8 cellular contexts compared by ENCODE assay signal in genomic region chr16:4200000-4200780, GRCh38. TPM values are rescaled to one million over a fixed set of nuclear protein-coding genes. Genes with fewer than 3 reads are reported as not detected.
DNase-seq lines count a peak whose midpoint lies in the region; ATAC-seq and TF ChIP-seq lines count a peak whose summit lies in the region.

No MANE protein-coding gene starts in this region.

- peaks cover 0 to 17% of the 10 kb centered on the region in 2 donors for H3K4me1 ChIP-seq in right atrium auricular region
- H3K4me1 ChIP-seq in gastrocnemius medialis: peaks cover 3 to 15% of the 10 kb centered on the region in 2 donors

- H3K4me3 Mint-ChIP-seq in activated naive CD8-positive, alpha-beta T cell treated with anti-CD3 and anti-CD28 coated beads, Interleukin-2, amount 10 ng/mL, durations not matched to agents 7 days and 5 days: no peak overlapping the region

- H3K27ac Mint-ChIP-seq in activated naive CD8-positive, alpha-beta T cell treated with anti-CD3 and anti-CD28 coated beads, Interleukin-2, amount 10 ng/mL, durations not matched to agents 7 days and 5 days: no peak overlapping the region

- in situ Hi-C loops in gastrocnemius medialis (cut with MboI; ENCODE audit: low sequenced_read_pairs in 4 of 4): loop anchor here in 3 of 4 donors (5.0 to 25.0 kb wide), 3 partner anchors 52 to 137 kb away; no protein-coding TSS in a partner anchor

- peak overlapping the region; percentile 3 to 22 for H3K27ac ChIP-seq in right atrium auricular region
- H3K27ac ChIP-seq in gastrocnemius medialis: peak overlapping the region; percentile 91 to 100 (median 98)

- peak; percentile 7 for DNase-seq in BJ (ENCODE audit: low read depth)
- peak; percentile 46 for DNase-seq in H4 (ENCODE audit: low spot score)
- peak; percentile 51 for DNase-seq in NCI-H82 treated with DMSO at 0.1 percent for 48 hours (lab: John Stamatoyannopoulos, UW; ENCODE audit: unreplicated experiment)
- peak; percentile 49 for DNase-seq in activated naive CD8-positive, alpha-beta T cell treated with anti-CD3 and anti-CD28 coated beads, Interleukin-2, amount 10 ng/mL, durations not matched to agents 7 days and 5 days
- DNase-seq in right atrium auricular region (ENCODE audit: low spot score): peak; percentile 72
- DNase-seq in gastrocnemius medialis: peak; percentile 39 to 55

- H3K9me3 ChIP-seq in right atrium auricular region (no peaks in the 10 kb centered on the region), gastrocnemius medialis (no peaks in the 10 kb centered on the region)

- H3K27me3 ChIP-seq in BJ (ENCODE audit: control insufficient read depth, insufficient read depth, low read length): no peaks in the 10 kb centered on the region
- no peaks in the 10 kb centered on the region for H3K27me3 ChIP-seq in right atrium auricular region
- no peaks in the 10 kb centered on the region for H3K27me3 ChIP-seq in gastrocnemius medialis

- POLR2A ChIA-PET in BJ (lab: Charles Lee): interaction anchor here (0.7 kb wide), 1 partner anchor 158 kb away, joined by 3 read pairs; no protein-coding TSS in a partner anchor
- POLR2A ChIA-PET in activated naive CD8-positive, alpha-beta T cell treated with anti-CD3 and anti-CD28 coated beads, Interleukin-2, amount 10 ng/mL, durations not matched to agents 7 days and 5 days (lab: Charles Lee): interaction anchor here (1.1 kb wide), 1 partner anchor 54 kb away, joined by 4 read pairs; no protein-coding TSS in a partner anchor

- no peaks in the 10 kb centered on the region for H3K36me3 ChIP-seq in BJ (ENCODE audit: control insufficient read depth, insufficient read depth, low read length)
- peaks cover 50% of the 10 kb centered on the region for H3K36me3 ChIP-seq in right atrium auricular region
- peaks cover 0 to 67% of the 10 kb centered on the region in 2 donors for H3K36me3 ChIP-seq in gastrocnemius medialis

- H3K9me3 Mint-ChIP-seq in activated naive CD8-positive, alpha-beta T cell treated with anti-CD3 and anti-CD28 coated beads, Interleukin-2, amount 10 ng/mL, durations not matched to agents 7 days and 5 days: no peaks in the 10 kb centered on the region

- no peak overlapping the region for H3K4me3 ChIP-seq in BJ (ENCODE audit: low read depth, low read length)
- H3K4me3 ChIP-seq in right atrium auricular region: no peak overlapping the region
- H3K4me3 ChIP-seq in gastrocnemius medialis: no peak overlapping the region

- peak; percentile 75 for ATAC-seq in activated naive CD8-positive, alpha-beta T cell treated with anti-CD3 and anti-CD28 coated beads, Interleukin-2, amount 10 ng/mL, durations not matched to agents 7 days and 5 days (ENCODE audit: low read depth)
- ATAC-seq in gastrocnemius medialis: peak; percentile 47 to 74
- no peak for ATAC-seq in GM19324 (IDR thresholded peaks at IDR 0.05; ENCODE audit: low FRiP score, unreplicated experiment)
- no peak for ATAC-seq in GM18858 (IDR thresholded peaks at IDR 0.05; ENCODE audit: unreplicated experiment)

- intact Hi-C loops in gastrocnemius medialis (cut with DNase I; ENCODE audit: low total_unique reads): loop anchor here (1.0 to 10.0 kb wide), 2 partner anchors 54 to 135 kb away; no protein-coding TSS in a partner anchor

- H3K36me3 Mint-ChIP-seq in activated naive CD8-positive, alpha-beta T cell treated with anti-CD3 and anti-CD28 coated beads, Interleukin-2, amount 10 ng/mL, durations not matched to agents 7 days and 5 days: no peaks in the 10 kb centered on the region

- TF ChIP-seq CTCF in BJ (IDR thresholded peaks at IDR 0.05; ENCODE audit: insufficient read depth, low read depth, low read length) (peak; percentile 77), right atrium auricular region (IDR thresholded peaks at IDR 0.05) (peak; percentile 30 to 79), gastrocnemius medialis (IDR thresholded peaks at IDR 0.05 in 4 of 5, conservative IDR thresholded peaks at IDR 0.05 in 1 of 5) (peak; percentile 58 to 80 (median 73))

- peaks cover 18% of the 10 kb centered on the region for H3K27me3 Mint-ChIP-seq in activated naive CD8-positive, alpha-beta T cell treated with anti-CD3 and anti-CD28 coated beads, Interleukin-2, amount 10 ng/mL, durations not matched to agents 7 days and 5 days

- no peak for TF ChIP-seq POLR2A in gastrocnemius medialis (IDR thresholded peaks at IDR 0.05)

- peaks cover 7% of the 10 kb centered on the region for H3K4me1 Mint-ChIP-seq in activated naive CD8-positive, alpha-beta T cell treated with anti-CD3 and anti-CD28 coated beads, Interleukin-2, amount 10 ng/mL, durations not matched to agents 7 days and 5 days

- CTCF ChIA-PET in BJ (lab: Yijun Ruan, JAX): interaction anchor here (0.6 to 5.5 kb wide), 25 partner anchors 9 to 261 kb away, joined by 3 to 76 read pairs (median 5); partner anchors contain the start of gene TFAP4

RNA-seq across cellular contexts. Expression of gene SRL, which starts 41.7 kb away (rescaled TPM):
- not detected in 2 replicates for polyA plus RNA-seq in BJ (2011; rRNA removed)
- not detected in 2 replicates for polyA minus RNA-seq in BJ (2011; rRNA and poly(A)+ RNA removed)
- total RNA-seq in H4 (2014; rRNA removed; shearing (Covaris generic)): not detected in 2 replicates
- not detected for total RNA-seq in activated naive CD8-positive, alpha-beta T cell treated with anti-CD3 and anti-CD28 coated beads, Interleukin-2, amount 10 ng/mL, durations not matched to agents 7 days and 5 days
- total RNA-seq in right atrium auricular region: 100 to 1,000 TPM; 295 to 466 TPM
- total RNA-seq in gastrocnemius medialis: 100 to 1,000 TPM; 184 to 519 (median 364) TPM

Comparison
In these comparisons a context has a peak if more than half of its experiments do, and no peak if none do; other contexts are left out.
1. DNase-seq: peak in every context shown above with its lines; median percentile 72 in right atrium auricular region; 51 in NCI-H82 treated with DMSO at 0.1 percent for 48 hours; 49 in activated naive CD8-positive, alpha-beta T cell treated with anti-CD3 and anti-CD28 coated beads, Interleukin-2, amount 10 ng/mL, durations not matched to agents 7 days and 5 days; 47 in gastrocnemius medialis; 46 in H4; 7 in BJ.
2. ATAC-seq: peak in activated naive CD8-positive, alpha-beta T cell treated with anti-CD3 and anti-CD28 coated beads, Interleukin-2, amount 10 ng/mL, durations not matched to agents 7 days and 5 days (single experiment) and gastrocnemius medialis (2 of 2); none in GM19324 (single experiment) and GM18858 (single experiment).
3. RNA of gene SRL, which starts 41.7 kb away (total RNA-seq): 295 to 466 TPM in right atrium auricular region and 184 to 519 TPM in gastrocnemius medialis; not detected in H4 and not detected in activated naive CD8-positive, alpha-beta T cell treated with anti-CD3 and anti-CD28 coated beads, Interleukin-2, amount 10 ng/mL, durations not matched to agents 7 days and 5 days; every median in the first group is over 100 times any median in the second.
4. Peak in every context shown above with its lines, with median percentiles within 50 percentile points of each other: CTCF ChIP-seq.